ENCODE assay signal across 16 cellular contexts in genomic region chr2:105951390-105951694, GRCh38.
DNase-seq lines count a peak whose midpoint lies in the region; TF ChIP-seq lines count a peak whose summit lies in the region.
"Had no signal": no experiment of that assay in that cellular context is flagged by ENCODE, and none has a peak within 500 bp of the region (broad histone marks: within the 10 kb centered on the region; RNA-seq: fewer than 3 reads in every experiment).

No MANE protein-coding gene starts in this region.

- TF ChIP-seq RAD21 in neural cell (conservative IDR thresholded peaks at IDR 0.05): no peak

- no peak overlapping the region for H3K27ac ChIP-seq in H9 (ENCODE audit: insufficient read length, low read depth, low read length)
- H3K27ac ChIP-seq in neural cell (ENCODE audit: low read length): peak overlapping the region; percentile 82
- H3K27ac ChIP-seq in thyroid gland: no peak overlapping the region
- H3K27ac ChIP-seq: KMS-11 had no signal

- no peak overlapping the region for H3T11ph ChIP-seq in H9 (ENCODE audit: low read length)

- H3K14ac ChIP-seq in H9 (ENCODE audit: insufficient read depth, low read length): no peak overlapping the region

- no peak overlapping the region for H3K18ac ChIP-seq in H9 (ENCODE audit: insufficient read length, low read depth, low read length)

- H3F3A ChIP-seq in neural cell (ENCODE audit: insufficient read depth, low read length, poor library complexity, severe bottlenecking): no peaks in the 10 kb centered on the region

- H3K9ac ChIP-seq in H9 (ENCODE audit: extremely low read depth, insufficient read length, low read length) (no peak overlapping the region), neural cell (ENCODE audit: low read length) (no peak overlapping the region)
- H3K9ac ChIP-seq: KMS-11 had no signal

- no peak overlapping the region for H4K8ac ChIP-seq in H9 (replicated peaks; ENCODE audit: insufficient read length, low read depth, low read length)

- H3K23ac ChIP-seq in H9 (ENCODE audit: insufficient read length, low read depth, low read length): no peak overlapping the region

- no peak overlapping the region for H4K91ac ChIP-seq in H9 (ENCODE audit: insufficient read length, low read depth, low read length)

- no CpG with 5 or more reads among the region's 3 CpGs for WGBS in H9 (ENCODE audit: extremely low coverage, insufficient read length, low lambda C conversion rate)
- WGBS in thyroid gland, 2 donors: 84% methylated on average over 3 of the region's 3 CpGs

- H3K79me2 ChIP-seq in H9 (ENCODE audit: insufficient read depth, low read length) (no peaks in the 10 kb centered on the region), neural cell (replicated peaks; ENCODE audit: insufficient read depth, low read length) (no peaks in the 10 kb centered on the region)

- peak overlapping the region; percentile 60 for H2BK12ac ChIP-seq in H9 (ENCODE audit: insufficient read length, low read depth, low read length)

- no peak for TF ChIP-seq CTCF in H9 (conservative IDR thresholded peaks at IDR 0.05)
- no peak for TF ChIP-seq CTCF in neural cell (IDR thresholded peaks at IDR 0.05; ENCODE audit: poor library complexity, severe bottlenecking)
- TF ChIP-seq CTCF in thyroid gland (IDR thresholded peaks at IDR 0.05): no peak

- no peaks in the 10 kb centered on the region for H3K79me1 ChIP-seq in H9 (ENCODE audit: insufficient read depth, low read depth, low read length, poor library complexity, severe bottlenecking)

- H4K20me1 ChIP-seq in H9 (ENCODE audit: control insufficient read depth, insufficient read depth, insufficient read length) (no peaks in the 10 kb centered on the region), neural cell (ENCODE audit: insufficient read depth) (no peaks in the 10 kb centered on the region)

- no peak overlapping the region for H2AFZ ChIP-seq in H9 (ENCODE audit: low read length)
- peak overlapping the region; percentile 95 for H2AFZ ChIP-seq in neural cell (ENCODE audit: low read depth, low read length)

- H3K23me2 ChIP-seq in H9 (ENCODE audit: insufficient read length, low read depth, low read length, poor library complexity, severe bottlenecking): no peaks in the 10 kb centered on the region

- H3K9me3 Mint-ChIP-seq in activated naive CD4-positive, alpha-beta T cell treated with anti-CD3 and anti-CD28 coated beads, Interleukin-2, amount 50 U/mL, for 24 hours: no peaks in the 10 kb centered on the region
- H3K9me3 Mint-ChIP-seq in H9: peaks cover 0 to 2% of the 10 kb centered on the region in 2 experiments; a peak in 2 of 5 replicates
- H3K9me3 Mint-ChIP-seq in activated T-helper 1 cell treated with anti-CD3 and anti-CD28 coated beads, Interleukin-12 subunit alpha, Interleukin-12 subunit beta, Interleukin-2, Interleukin-4 antibody, amounts not matched to agents 30 ng/mL and 10 ng/mL and 1 ng/mL, durations not matched to agents 14 hours and 24 hours and 36 hours: no peaks in the 10 kb centered on the region
- H3K9me3 Mint-ChIP-seq: CD4-positive, alpha-beta memory T cell had no signal

- TF ChIP-seq POLR2A in thyroid gland (IDR thresholded peaks at IDR 0.05): no peak

- no peak overlapping the region for H3K56ac ChIP-seq in H9 (ENCODE audit: insufficient read length, low read depth, low read length)

- H3K4ac ChIP-seq in H9 (ENCODE audit: low read depth, low read length): no peak overlapping the region

- no peaks in the 10 kb centered on the region for H3K27me3 Mint-ChIP-seq in activated naive CD4-positive, alpha-beta T cell treated with anti-CD3 and anti-CD28 coated beads, Interleukin-2, amount 50 U/mL, for 24 hours
- H3K27me3 Mint-ChIP-seq in H9 (ENCODE audit: low read depth): peaks cover 96% of the 10 kb centered on the region
- peaks cover 5% of the 10 kb centered on the region for H3K27me3 Mint-ChIP-seq in activated T-helper 1 cell treated with anti-CD3 and anti-CD28 coated beads, Interleukin-12 subunit alpha, Interleukin-12 subunit beta, Interleukin-2, Interleukin-4 antibody, amounts not matched to agents 30 ng/mL and 10 ng/mL and 1 ng/mL, durations not matched to agents 14 hours and 24 hours and 36 hours (ENCODE audit: insufficient read depth)
- H3K27me3 Mint-ChIP-seq: CD4-positive, alpha-beta memory T cell had no signal

- H3K36me3 ChIP-seq in neural cell (ENCODE audit: insufficient read depth, low read length): no peaks in the 10 kb centered on the region
- H3K36me3 ChIP-seq in thyroid gland: no peaks in the 10 kb centered on the region
- H3K36me3 ChIP-seq: HAP-1, MG63 had no signal

- peaks cover 76% of the 10 kb centered on the region for H3K4me1 Mint-ChIP-seq in activated naive CD4-positive, alpha-beta T cell treated with anti-CD3 and anti-CD28 coated beads, Interleukin-2, amount 50 U/mL, for 24 hours
- H3K4me1 Mint-ChIP-seq in H9: peaks cover 40 to 41% of the 10 kb centered on the region in 2 experiments
- H3K4me1 Mint-ChIP-seq in activated T-helper 1 cell treated with anti-CD3 and anti-CD28 coated beads, Interleukin-12 subunit alpha, Interleukin-12 subunit beta, Interleukin-2, Interleukin-4 antibody, amounts not matched to agents 30 ng/mL and 10 ng/mL and 1 ng/mL, durations not matched to agents 14 hours and 24 hours and 36 hours (ENCODE audit: low read depth): peaks cover 27% of the 10 kb centered on the region

- DNase-seq in activated naive CD4-positive, alpha-beta T cell treated with Interleukin-2 at 50 U/mL for 16 hours: no peak
- DNase-seq in H9 (no peak), cerebellar nuclear complex (lab: John Stamatoyannopoulos, UW) (no peak), thyroid gland (no peak)
- no peak for DNase-seq in activated T-helper 1 cell treated with anti-CD3 and anti-CD28 coated beads, Interleukin-12 subunit alpha, Interleukin-12 subunit beta, Interleukin-2, Interleukin-4 antibody, amounts not matched to agents 30 ng/mL and 10 ng/mL and 1 ng/mL, durations not matched to agents 14 hours and 24 hours and 36 hours (ENCODE audit: low spot score)
- DNase-seq: CD4-positive, alpha-beta memory T cell; MG63; NCI-H1105; NCI-H1694; NCI-H226; NCI-H526; NK-92 treated with Interleukin-12 subunit alpha and Interleukin-12 subunit beta, amount 100 ng/mL, for 24 hours had no signal

- no peaks in the 10 kb centered on the region for H3K36me3 Mint-ChIP-seq in activated naive CD4-positive, alpha-beta T cell treated with anti-CD3 and anti-CD28 coated beads, Interleukin-2, amount 50 U/mL, for 24 hours
- no peaks in the 10 kb centered on the region; a peak in 1 of 7 replicates for H3K36me3 Mint-ChIP-seq in H9 (ENCODE audit: insufficient read depth in 1 of 3, low read depth in 3 of 3)
- no peaks in the 10 kb centered on the region for H3K36me3 Mint-ChIP-seq in activated T-helper 1 cell treated with anti-CD3 and anti-CD28 coated beads, Interleukin-12 subunit alpha, Interleukin-12 subunit beta, Interleukin-2, Interleukin-4 antibody, amounts not matched to agents 30 ng/mL and 10 ng/mL and 1 ng/mL, durations not matched to agents 14 hours and 24 hours and 36 hours (ENCODE audit: low read depth)
- H3K36me3 Mint-ChIP-seq: CD4-positive, alpha-beta memory T cell had no signal

- H3K4me3 Mint-ChIP-seq in activated naive CD4-positive, alpha-beta T cell treated with anti-CD3 and anti-CD28 coated beads, Interleukin-2, amount 50 U/mL, for 24 hours: no peak overlapping the region
- no peak overlapping the region; a peak in 1 of 5 replicates for H3K4me3 Mint-ChIP-seq in H9
- H3K4me3 Mint-ChIP-seq in activated T-helper 1 cell treated with anti-CD3 and anti-CD28 coated beads, Interleukin-12 subunit alpha, Interleukin-12 subunit beta, Interleukin-2, Interleukin-4 antibody, amounts not matched to agents 30 ng/mL and 10 ng/mL and 1 ng/mL, durations not matched to agents 14 hours and 24 hours and 36 hours: no peak overlapping the region

- H2BK120ac ChIP-seq in H9 (ENCODE audit: low read depth, low read length, poor library complexity, severe bottlenecking): no peak overlapping the region

- H3K9me3 ChIP-seq in H9 (ENCODE audit: control insufficient read depth, low read depth, low read length): no peaks in the 10 kb centered on the region
- no peaks in the 10 kb centered on the region for H3K9me3 ChIP-seq in neural cell (ENCODE audit: low read length)
- no peaks in the 10 kb centered on the region for H3K9me3 ChIP-seq in thyroid gland
- H3K9me3 ChIP-seq: HAP-1, MG63 had no signal

- intact Hi-C loops in activated T-helper 1 cell treated with anti-CD3 and anti-CD28 coated beads, Interleukin-12 subunit alpha, Interleukin-12 subunit beta, Interleukin-2, Interleukin-4 antibody, amounts not matched to agents 30 ng/mL and 10 ng/mL and 1 ng/mL, durations not matched to agents 14 hours and 24 hours and 36 hours (cut with micrococcal nuclease): no loop called here
- intact Hi-C loops in thyroid gland (cut with DNase I): no loop called here

- H3K4me1 ChIP-seq in H9 (ENCODE audit: insufficient read depth, low read length) (peaks cover 15% of the 10 kb centered on the region), thyroid gland (no peaks in the 10 kb centered on the region)

- H4K5ac ChIP-seq in H9 (ENCODE audit: insufficient read length, low read depth, low read length): no peak overlapping the region

- H2BK5ac ChIP-seq in H9 (ENCODE audit: insufficient read length, low read length): no peak overlapping the region

- H3K4me2 ChIP-seq in H9 (ENCODE audit: insufficient read depth, insufficient read length, low read length) (no peak overlapping the region), neural cell (ENCODE audit: low read length) (peak overlapping the region; percentile 62)
- H3K4me2 ChIP-seq: KMS-11 had no signal

- no peaks in the 10 kb centered on the region; the same call in 1 of the 2 replicates for H3K27me3 ChIP-seq in H9 (ENCODE audit: insufficient read depth, low read length)
- no peaks in the 10 kb centered on the region for H3K27me3 ChIP-seq in neural cell (ENCODE audit: insufficient read depth, low read depth, low read length)
- H3K27me3 ChIP-seq in thyroid gland: no peaks in the 10 kb centered on the region
- H3K27me3 ChIP-seq: MG63 had no signal

- no peaks in the 10 kb centered on the region for H3K9me2 ChIP-seq in neural cell (ENCODE audit: insufficient read depth, low read length)

- H3K4me3 ChIP-seq in neural cell (ENCODE audit: low read length) (no peak overlapping the region), thyroid gland (replicated peaks in 1 of 3) (no peak overlapping the region)
- H3K4me3 ChIP-seq: HAP-1, MG63 had no signal

- H2AK5ac ChIP-seq in H9 (ENCODE audit: insufficient read length, low read length): no peak overlapping the region

- H3K27ac Mint-ChIP-seq in activated naive CD4-positive, alpha-beta T cell treated with anti-CD3 and anti-CD28 coated beads, Interleukin-2, amount 50 U/mL, for 24 hours: peak overlapping the region; percentile 43
- H3K27ac Mint-ChIP-seq in H9: no peak overlapping the region
- peak overlapping the region; percentile 15 for H3K27ac Mint-ChIP-seq in activated T-helper 1 cell treated with anti-CD3 and anti-CD28 coated beads, Interleukin-12 subunit alpha, Interleukin-12 subunit beta, Interleukin-2, Interleukin-4 antibody, amounts not matched to agents 30 ng/mL and 10 ng/mL and 1 ng/mL, durations not matched to agents 14 hours and 24 hours and 36 hours

- H2BK15ac ChIP-seq in H9 (ENCODE audit: low read depth, low read length): no peak overlapping the region

- no peak for TF ChIP-seq EP300 in neural cell (conservative IDR thresholded peaks at IDR 0.05; ENCODE audit: poor library complexity, severe bottlenecking)

- no peak overlapping the region for H2BK20ac ChIP-seq in H9 (ENCODE audit: low read depth, low read length, poor library complexity, severe bottlenecking)

TF ChIP-seq in neural cell, 6 proteins besides CTCF, POLR2A, EP300 and RAD21 (continues in another document):
- TF ChIP-seq TAF1 (IDR thresholded peaks at IDR 0.05; ENCODE audit: low read depth): no peak

Comparison
In these comparisons a context has a peak if more than half of its experiments do, and no peak if none do; other contexts are left out.
1. H3K27ac Mint-ChIP-seq: peak in activated naive CD4-positive, alpha-beta T cell treated with anti-CD3 and anti-CD28 coated beads, Interleukin-2, amount 50 U/mL, for 24 hours (single experiment) and activated T-helper 1 cell treated with anti-CD3 and anti-CD28 coated beads, Interleukin-12 subunit alpha, Interleukin-12 subunit beta, Interleukin-2, Interleukin-4 antibody, amounts not matched to agents 30 ng/mL and 10 ng/mL and 1 ng/mL, durations not matched to agents 14 hours and 24 hours and 36 hours (single experiment); none in H9 (0 of 3).